In genomic region chr16:67949645-67950044, GRCh38 we compare ENCODE assay signal across 1 cellular context.
TF ChIP-seq lines count a peak whose summit lies in the region.

No MANE protein-coding gene starts in this region.

TF ChIP-seq in HepG2, 621 proteins besides CTCF, POLR2A, EP300 and RAD21:
- TF ChIP-seq MAFF (IDR thresholded peaks at IDR 0.05; ENCODE audit: low read depth, low read length) (no peak), RBM22 (optimal IDR thresholded peaks at IDR 0.05; ENCODE audit: low read length) (peak; percentile 70), AGO2 (optimal IDR thresholded peaks at IDR 0.05; ENCODE audit: low read depth, low read length) (peak; percentile 87)
TF ChIP-seq in HepG2: peak in this region for 2.
